In genomic region chr17:36942031-36942599, GRCh38 we compare ENCODE assay signal across 13 cellular contexts. TPM values are rescaled to one million over a fixed set of nuclear protein-coding genes. Genes with fewer than 3 reads are reported as not detected.
DNase-seq lines count a peak whose midpoint lies in the region; ATAC-seq, FAIRE-seq and TF ChIP-seq lines count a peak whose summit lies in the region.
"Had no signal": no experiment of that assay in that cellular context is flagged by ENCODE, and none has a peak within 500 bp of the region (broad histone marks: within the 10 kb centered on the region; RNA-seq: fewer than 3 reads in every experiment).

No MANE protein-coding gene starts in this region.

- no peak for DNase-seq in activated naive CD4-positive, alpha-beta T cell treated with anti-CD3 and anti-CD28 coated beads, Interleukin-2, amount 10 ng/mL, durations not matched to agents 7 days and 5 days
- DNase-seq in activated naive CD4-positive, alpha-beta T cell (lab: John Stamatoyannopoulos, UW) = no peak
- peak; percentile 56 for DNase-seq in activated naive CD8-positive, alpha-beta T cell treated with anti-CD3 and anti-CD28 coated beads, Interleukin-2, amount 10 ng/mL, durations not matched to agents 7 days and 5 days
- DNase-seq in keratinocyte (ENCODE audit: low read depth, low spot score) (no peak), kidney glomerular epithelial cell (lab: John Stamatoyannopoulos, UW) (no peak), NCI-H128 (lab: John Stamatoyannopoulos, UW; ENCODE audit: unreplicated experiment) (no peak), SHP77 (lab: John Stamatoyannopoulos, UW) (no peak)
- DNase-seq: foreskin melanocyte, NCI-H446 treated with DMSO at 0.1 percent for 48 hours, T1000 had no signal

- CTCF ChIA-PET in activated naive CD4-positive, alpha-beta T cell treated with anti-CD3 and anti-CD28 coated beads, Interleukin-2, amount 10 ng/mL, durations not matched to agents 7 days and 5 days (lab: Charles Lee) = interaction anchor here (0.6 kb wide), 1 partner anchor 105 kb away, joined by 3 read pairs; no protein-coding TSS in a partner anchor

- H3K9me3 Mint-ChIP-seq in activated naive CD4-positive, alpha-beta T cell treated with anti-CD3 and anti-CD28 coated beads, Interleukin-2, amount 10 ng/mL, durations not matched to agents 7 days and 5 days = no peaks in the 10 kb centered on the region
- no peaks in the 10 kb centered on the region for H3K9me3 Mint-ChIP-seq in activated naive CD8-positive, alpha-beta T cell treated with anti-CD3 and anti-CD28 coated beads, Interleukin-2, amount 10 ng/mL, durations not matched to agents 7 days and 5 days

- no peak for FAIRE-seq in keratinocyte (lab: Jason Lieb, UNC)
- FAIRE-seq: K562 had no signal

- H3K36me3 ChIP-seq in keratinocyte (ENCODE audit: control insufficient read depth in 2 of 2, extremely low read depth in 1 of 2, insufficient read depth in 2 of 2, low read length in 2 of 2) = no peaks in the 10 kb centered on the region
- H3K36me3 ChIP-seq in subcutaneous abdominal adipose tissue (ENCODE audit: control insufficient read depth in 5 of 5, insufficient read depth in 5 of 5, low read length in 5 of 5) = no peaks in the 10 kb centered on the region

- H3K79me2 ChIP-seq in keratinocyte (ENCODE audit: control insufficient read depth, insufficient read depth, low read length) = peaks cover 4% of the 10 kb centered on the region

- H2AFZ ChIP-seq in keratinocyte (ENCODE audit: control insufficient read depth, low read length) = peak overlapping the region; percentile 5

- H3K27me3 ChIP-seq in keratinocyte (ENCODE audit: control insufficient read depth, extremely low read depth, insufficient read depth, low read length) (peaks cover 96% of the 10 kb centered on the region), subcutaneous abdominal adipose tissue (ENCODE audit: control insufficient read depth in 5 of 5, insufficient read depth in 4 of 5, low read length in 5 of 5) (peaks cover 87 to 97% (median 91%) of the 10 kb centered on the region in 5 donors)

- H3K4me1 Mint-ChIP-seq in activated naive CD4-positive, alpha-beta T cell treated with anti-CD3 and anti-CD28 coated beads, Interleukin-2, amount 10 ng/mL, durations not matched to agents 7 days and 5 days = peaks cover 36% of the 10 kb centered on the region
- peaks cover 28% of the 10 kb centered on the region for H3K4me1 Mint-ChIP-seq in activated naive CD8-positive, alpha-beta T cell treated with anti-CD3 and anti-CD28 coated beads, Interleukin-2, amount 10 ng/mL, durations not matched to agents 7 days and 5 days

- dilution Hi-C loops in keratinocyte (cut with MboI; ENCODE audit: extremely low pct_ligation_motif_present, low sequenced_read_pairs) = no loop called here

- H3K27me3 Mint-ChIP-seq in activated naive CD4-positive, alpha-beta T cell treated with anti-CD3 and anti-CD28 coated beads, Interleukin-2, amount 10 ng/mL, durations not matched to agents 7 days and 5 days = peaks cover 99% of the 10 kb centered on the region
- peaks cover 85% of the 10 kb centered on the region for H3K27me3 Mint-ChIP-seq in activated naive CD8-positive, alpha-beta T cell treated with anti-CD3 and anti-CD28 coated beads, Interleukin-2, amount 10 ng/mL, durations not matched to agents 7 days and 5 days

- H3K9me3 ChIP-seq in keratinocyte (ENCODE audit: control insufficient read depth, low read depth, low read length) (no peaks in the 10 kb centered on the region), subcutaneous abdominal adipose tissue (ENCODE audit: control insufficient read depth in 5 of 5, low read length in 5 of 5) (no peaks in the 10 kb centered on the region)

- POLR2A ChIA-PET in activated naive CD8-positive, alpha-beta T cell treated with anti-CD3 and anti-CD28 coated beads, Interleukin-2, amount 10 ng/mL, durations not matched to agents 7 days and 5 days (lab: Charles Lee) = no interaction called here

- peaks cover 25% of the 10 kb centered on the region for H3K4me1 ChIP-seq in keratinocyte (ENCODE audit: control insufficient read depth, extremely low read depth, insufficient read depth, low read length)
- peaks cover 2 to 38% (median 33%) of the 10 kb centered on the region in 5 donors for H3K4me1 ChIP-seq in subcutaneous abdominal adipose tissue (ENCODE audit: control insufficient read depth in 5 of 5, insufficient read depth in 5 of 5, low read length in 5 of 5)

- peak overlapping the region; percentile 63 for H3K27ac Mint-ChIP-seq in activated naive CD4-positive, alpha-beta T cell treated with anti-CD3 and anti-CD28 coated beads, Interleukin-2, amount 10 ng/mL, durations not matched to agents 7 days and 5 days
- H3K27ac Mint-ChIP-seq in activated naive CD8-positive, alpha-beta T cell treated with anti-CD3 and anti-CD28 coated beads, Interleukin-2, amount 10 ng/mL, durations not matched to agents 7 days and 5 days = peak overlapping the region; percentile 22

- H3K9me1 ChIP-seq in keratinocyte (ENCODE audit: control insufficient read depth, extremely low read depth, insufficient read depth, low read length) = no peaks in the 10 kb centered on the region

- peaks cover 4% of the 10 kb centered on the region for H4K20me1 ChIP-seq in keratinocyte (ENCODE audit: control insufficient read depth, extremely low read depth, insufficient read depth, low read length)

- H3K4me3 ChIP-seq in keratinocyte (ENCODE audit: control insufficient read depth in 2 of 3, extremely low read depth in 1 of 3, insufficient read depth in 2 of 3, low read depth in 1 of 3, low read length in 3 of 3) (peak overlapping the region; percentile 23 to 54 (median 40)), subcutaneous abdominal adipose tissue (ENCODE audit: low read depth in 1 of 5, low read length in 5 of 5) (peak overlapping the region in 3 of 5 donors; percentile 3 to 58 (median 36))
- H3K4me3 ChIP-seq: K562 had no signal

- H3K9ac ChIP-seq in keratinocyte (ENCODE audit: control insufficient read depth, extremely low read depth, insufficient read depth, low read length) (no peak overlapping the region), subcutaneous abdominal adipose tissue (ENCODE audit: low read length in 5 of 5) (no peak overlapping the region)

- peak overlapping the region; percentile 60 for H3K4me2 ChIP-seq in keratinocyte (ENCODE audit: control insufficient read depth, extremely low read depth, insufficient read depth, low read depth, low read length)

- H3K36me3 Mint-ChIP-seq in activated naive CD4-positive, alpha-beta T cell treated with anti-CD3 and anti-CD28 coated beads, Interleukin-2, amount 10 ng/mL, durations not matched to agents 7 days and 5 days = peaks cover 4% of the 10 kb centered on the region
- H3K36me3 Mint-ChIP-seq in activated naive CD8-positive, alpha-beta T cell treated with anti-CD3 and anti-CD28 coated beads, Interleukin-2, amount 10 ng/mL, durations not matched to agents 7 days and 5 days = peaks cover 6% of the 10 kb centered on the region

- H3K4me3 Mint-ChIP-seq in activated naive CD4-positive, alpha-beta T cell treated with anti-CD3 and anti-CD28 coated beads, Interleukin-2, amount 10 ng/mL, durations not matched to agents 7 days and 5 days = no peak overlapping the region
- H3K4me3 Mint-ChIP-seq in activated naive CD8-positive, alpha-beta T cell treated with anti-CD3 and anti-CD28 coated beads, Interleukin-2, amount 10 ng/mL, durations not matched to agents 7 days and 5 days = peak overlapping the region; percentile 43

- H3K27ac ChIP-seq in keratinocyte (ENCODE audit: control insufficient read depth, insufficient read depth, low read length) (no peak overlapping the region), subcutaneous abdominal adipose tissue (ENCODE audit: low read depth, low read length) (no peak overlapping the region)
- H3K27ac ChIP-seq: C4-2B had no signal

- no peak for ATAC-seq in activated naive CD8-positive, alpha-beta T cell treated with anti-CD3 and anti-CD28 coated beads, Interleukin-2, amount 10 ng/mL, durations not matched to agents 7 days and 5 days (ENCODE audit: low read depth)
- ATAC-seq: K562 had no signal

- no peak for TF ChIP-seq CTCF in keratinocyte (optimal IDR thresholded peaks at IDR 0.05 in 1 of 3, IDR thresholded peaks at IDR 0.05 in 1 of 3, conservative IDR thresholded peaks at IDR 0.05 in 1 of 3; ENCODE audit: extremely low read depth in 1 of 3, insufficient read depth in 2 of 3, low read length in 3 of 3)

RNA-seq across cellular contexts. Expression of gene LHX1, which starts 4.8 kb away (rescaled TPM):
- total RNA-seq in activated naive CD8-positive, alpha-beta T cell treated with anti-CD3 and anti-CD28 coated beads, Interleukin-2, amount 10 ng/mL, durations not matched to agents 7 days and 5 days = not detected
- polyA plus RNA-seq in keratinocyte = 0.21 to 1.5 TPM (median 0.35 TPM) in 3 replicates
- polyA plus RNA-seq in keratinocyte (2011; ENCODE audit: low read depth) = not detected
- 0.23 and 0.31 TPM in 2 replicates for polyA plus RNA-seq in keratinocyte (2011; cell fraction: cytosol; rRNA removed)
- 0.40 and 0.98 TPM in 2 replicates for polyA plus RNA-seq in keratinocyte (2011; cell fraction: nucleus; rRNA removed)
- polyA plus RNA-seq in keratinocyte (2012; ENCODE audit: low replicate concordance) = 0.14 and 3.3 TPM in 2 replicates
- 0.07 to 0.46 TPM (median 0.45 TPM) in 3 replicates for polyA minus RNA-seq in keratinocyte
- polyA minus RNA-seq in keratinocyte (2011; cell fraction: cytosol; rRNA and poly(A)+ RNA removed) = not detected
- polyA minus RNA-seq in keratinocyte (2011; cell fraction: nucleus; rRNA and poly(A)+ RNA removed) = 0.31 and 1.1 TPM in 2 replicates

RNA-seq across cellular contexts. Expression of gene AATF, which starts 6.6 kb away (rescaled TPM):
- total RNA-seq in activated naive CD8-positive, alpha-beta T cell treated with anti-CD3 and anti-CD28 coated beads, Interleukin-2, amount 10 ng/mL, durations not matched to agents 7 days and 5 days = 10 to 100 TPM; 67.1 to 71.6 TPM
- 15.7 to 31.0 TPM (median 30.4 TPM) in 3 replicates for polyA plus RNA-seq in keratinocyte
- 130 TPM for polyA plus RNA-seq in keratinocyte (2011; ENCODE audit: low read depth)
- 27.0 and 28.5 TPM in 2 replicates for polyA plus RNA-seq in keratinocyte (2011; cell fraction: cytosol; rRNA removed)
- polyA plus RNA-seq in keratinocyte (2011; cell fraction: nucleus; rRNA removed) = 32.1 and 37.4 TPM in 2 replicates
- polyA plus RNA-seq in keratinocyte (2012; ENCODE audit: low replicate concordance) = 40.3 and 58.4 TPM in 2 replicates
- 16.7 to 58.6 TPM (median 25.7 TPM) in 3 replicates for polyA minus RNA-seq in keratinocyte
- polyA minus RNA-seq in keratinocyte (2011; cell fraction: cytosol; rRNA and poly(A)+ RNA removed) = 14.8 TPM
- polyA minus RNA-seq in keratinocyte (2011; cell fraction: nucleus; rRNA and poly(A)+ RNA removed) = 10.7 and 13.7 TPM in 2 replicates
